10 cellular contexts compared by ENCODE assay signal in the genomic region with DNA sequence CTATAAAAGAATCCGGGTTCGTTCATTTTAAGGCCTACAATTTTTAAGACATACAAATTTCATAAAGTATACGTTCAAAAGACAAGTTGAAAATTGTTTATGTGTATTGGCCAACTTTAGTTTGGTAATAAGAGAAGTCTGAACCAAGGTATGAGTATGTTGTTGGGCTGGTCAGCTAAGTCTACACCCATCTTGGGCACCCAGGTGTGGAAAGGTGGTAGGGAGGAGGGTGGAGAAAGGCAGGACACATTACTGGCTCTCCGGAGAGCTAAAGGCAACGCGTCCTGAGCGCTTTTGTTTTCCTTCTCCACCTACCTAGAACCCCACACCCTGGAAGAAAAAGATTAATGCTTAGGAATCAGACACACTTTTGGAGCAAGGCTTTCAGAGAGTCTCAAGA. TPM values are rescaled to one million over a fixed set of nuclear protein-coding genes. Genes with fewer than 3 reads are reported as not detected.
A peak's percentile ranks its signal among the peaks of the same experiment; 100 is the strongest.
DNase-seq lines count a peak whose midpoint lies in the region; ATAC-seq, FAIRE-seq and TF ChIP-seq lines count a peak whose summit lies in the region.
"Had no signal": no experiment of that assay in that cellular context is flagged by ENCODE, and none has a peak within 500 bp of the region (broad histone marks: within the 10 kb centered on the region; RNA-seq: fewer than 3 reads in every experiment).

No MANE protein-coding gene starts in this region.

- in situ Hi-C loops in Panc1 (cut with HindIII; ENCODE audit: low pct_unique_long_range_greater_than_20kb, low sequenced_read_pairs), result no loop called here

- H3K79me2 ChIP-seq in smooth muscle cell (ENCODE audit: low read depth), result peaks cover 36% of the 10 kb centered on the region

- DNase-seq in activated CD4-positive, alpha-beta T cell treated with anti-CD3 and anti-CD28 coated beads, Interleukin-2, amount 10 ng/mL, durations not matched to agents 7 days and 5 days, result no peak
- no peak for DNase-seq in activated CD4-positive, alpha-beta T cell treated with anti-CD3 and anti-CD28 coated beads, Interleukin-2, amount 50 U/mL, for 1 hour
- DNase-seq in Panc1 (ENCODE audit: low read depth, low spot score) (no peak), smooth muscle cell (lab: John Stamatoyannopoulos, UW; ENCODE audit: unreplicated experiment) (no peak), Peyer's patch (no peak), testis (no peak), D721Med (ENCODE audit: insufficient read length, low spot score) (no peak)
- DNase-seq: ACHN; activated CD8-positive, alpha-beta memory T cell treated with anti-CD3 and anti-CD28 coated beads, Interleukin-2, amount 50 U/mL, for 4 hours had no signal

- intact Hi-C loops in Panc1 (cut with micrococcal nuclease; ENCODE audit: unreplicated experiment) (no loop called here), testis (cut with DNase I; ENCODE audit: low total_unique reads) (no loop called here)

- peak overlapping the region; percentile 69 for H3K4me2 ChIP-seq in smooth muscle cell

- CTCF ChIA-PET in activated CD4-positive, alpha-beta T cell treated with anti-CD3 and anti-CD28 coated beads, Interleukin-2, amount 10 ng/mL, durations not matched to agents 7 days and 5 days (lab: Charles Lee), result interaction anchor here (1.1 to 1.9 kb wide), 3 partner anchors 10 to 95 kb away, joined by 3 to 5 read pairs (median 4); no protein-coding TSS in a partner anchor
- CTCF ChIA-PET in Panc1 (lab: Charles Lee), result no interaction called here

- H3F3A ChIP-seq in smooth muscle cell (ENCODE audit: low read depth), result no peaks in the 10 kb centered on the region

- 89% methylated on average over 7 of the region's 7 CpGs for WGBS in smooth muscle cell (ENCODE audit: low lambda C conversion rate)
- WGBS in testis, 2 donors, result 65 to 70% methylated on average over 7 of the region's 7 CpGs

- H3K36me3 ChIP-seq in Panc1 (ENCODE audit: control insufficient read depth, insufficient read depth, low read length), result no peaks in the 10 kb centered on the region
- H3K36me3 ChIP-seq in smooth muscle cell (ENCODE audit: low read depth), result no peaks in the 10 kb centered on the region
- no peaks in the 10 kb centered on the region for H3K36me3 ChIP-seq in Peyer's patch
- H3K36me3 ChIP-seq in testis (ENCODE audit: low read depth, missing control alignments), result no peaks in the 10 kb centered on the region

- H3K4me1 ChIP-seq in Panc1 (ENCODE audit: control insufficient read depth, insufficient read depth, low read length) (peaks cover 16% of the 10 kb centered on the region), smooth muscle cell (ENCODE audit: low read depth) (peaks cover 28% of the 10 kb centered on the region), Peyer's patch (peaks cover 0 to 16% (median 4%) of the 10 kb centered on the region in 4 donors), testis (peaks cover 12% of the 10 kb centered on the region)

- TF ChIP-seq CTCF in Panc1 (IDR thresholded peaks at IDR 0.05) (no peak), smooth muscle cell (IDR thresholded peaks at IDR 0.05; ENCODE audit: borderline replicate concordance, insufficient read depth, poor library complexity, severe bottlenecking) (no peak), Peyer's patch (IDR thresholded peaks at IDR 0.05) (no peak), testis (IDR thresholded peaks at IDR 0.05) (no peak), D721Med (IDR thresholded peaks at IDR 0.05; ENCODE audit: insufficient read depth, missing control alignments) (no peak)

- H3K9me3 Mint-ChIP-seq in activated CD4-positive, alpha-beta T cell treated with anti-CD3 and anti-CD28 coated beads, Interleukin-2, amount 10 ng/mL, durations not matched to agents 7 days and 5 days, result no peaks in the 10 kb centered on the region

- TF ChIP-seq POLR2A in Peyer's patch (IDR thresholded peaks at IDR 0.05) (no peak), testis (IDR thresholded peaks at IDR 0.05) (no peak)

- H2AFZ ChIP-seq in smooth muscle cell (ENCODE audit: low read depth), result no peak overlapping the region

- no peak overlapping the region for H3K4me3 ChIP-seq in Panc1 (ENCODE audit: low read depth in 2 of 2, low read length in 2 of 2)
- H3K4me3 ChIP-seq in smooth muscle cell, result no peak overlapping the region
- H3K4me3 ChIP-seq in Peyer's patch, result no peak overlapping the region
- no peak overlapping the region for H3K4me3 ChIP-seq in testis

- H3K4me1 Mint-ChIP-seq in activated CD4-positive, alpha-beta T cell treated with anti-CD3 and anti-CD28 coated beads, Interleukin-2, amount 10 ng/mL, durations not matched to agents 7 days and 5 days, result peaks cover 18% of the 10 kb centered on the region

- no peak for FAIRE-seq in D721Med (lab: Jason Lieb, UNC)

- peaks cover 8% of the 10 kb centered on the region for H3K36me3 Mint-ChIP-seq in activated CD4-positive, alpha-beta T cell treated with anti-CD3 and anti-CD28 coated beads, Interleukin-2, amount 10 ng/mL, durations not matched to agents 7 days and 5 days (ENCODE audit: low read depth)

- peak overlapping the region; percentile 68 for H3K9ac ChIP-seq in smooth muscle cell (ENCODE audit: low read depth)

- H4K20me1 ChIP-seq in smooth muscle cell (ENCODE audit: low read depth), result peaks cover 13% of the 10 kb centered on the region

- no TSS peak for BruUV-seq in Panc1 (replicated peaks; lab: Mats Ljungman, UMichigan)

- H3K27ac ChIP-seq in Panc1 (ENCODE audit: low read length) (peak overlapping the region; percentile 82; the same call in 1 of the 2 replicates), smooth muscle cell (ENCODE audit: low read depth) (peak overlapping the region; percentile 69), Peyer's patch (no peak overlapping the region), testis (no peak overlapping the region)

- H3K27me3 Mint-ChIP-seq in activated CD4-positive, alpha-beta T cell treated with anti-CD3 and anti-CD28 coated beads, Interleukin-2, amount 10 ng/mL, durations not matched to agents 7 days and 5 days, result no peaks in the 10 kb centered on the region

- H3K4me3 Mint-ChIP-seq in activated CD4-positive, alpha-beta T cell treated with anti-CD3 and anti-CD28 coated beads, Interleukin-2, amount 10 ng/mL, durations not matched to agents 7 days and 5 days, result no peak overlapping the region

- POLR2A ChIA-PET in activated CD4-positive, alpha-beta T cell treated with anti-CD3 and anti-CD28 coated beads, Interleukin-2, amount 10 ng/mL, durations not matched to agents 7 days and 5 days (lab: Charles Lee), result no interaction called here
- POLR2A ChIA-PET in Panc1 (lab: Charles Lee), result no interaction called here

- peak overlapping the region; percentile 27 for H3K27ac Mint-ChIP-seq in activated CD4-positive, alpha-beta T cell treated with anti-CD3 and anti-CD28 coated beads, Interleukin-2, amount 10 ng/mL, durations not matched to agents 7 days and 5 days

- no peak for ATAC-seq in Panc1
- ATAC-seq in esophagus mucosa, result peak; percentile 49

- H3K9me3 ChIP-seq in Panc1 (ENCODE audit: control insufficient read depth, insufficient read depth, low read depth, low read length) (no peaks in the 10 kb centered on the region), smooth muscle cell (replicated peaks; ENCODE audit: low read depth) (no peaks in the 10 kb centered on the region), Peyer's patch (no peaks in the 10 kb centered on the region), testis (no peaks in the 10 kb centered on the region)

- H3K27me3 ChIP-seq in Panc1 (ENCODE audit: control insufficient read depth, insufficient read depth, low read length) (no peaks in the 10 kb centered on the region; the same call in 1 of the 2 replicates), smooth muscle cell (ENCODE audit: low read depth) (no peaks in the 10 kb centered on the region), Peyer's patch (no peaks in the 10 kb centered on the region), testis (no peaks in the 10 kb centered on the region)

RNA-seq across cellular contexts. Expression of gene PELI1, which starts 0.9 kb away (rescaled TPM):
- total RNA-seq in activated CD4-positive, alpha-beta T cell treated with anti-CD3 and anti-CD28 coated beads, Interleukin-2, amount 10 ng/mL, durations not matched to agents 7 days and 5 days, result 10 to 100 TPM; 25.6 to 29.8 TPM
- total RNA-seq in Panc1 (2021; ENCODE audit: unreplicated experiment) (6.7 TPM), esophagus mucosa (55.0 TPM), smooth muscle cell (59.2 and 61.0 TPM in 2 replicates), Peyer's patch (10 to 100 TPM; 22.3 to 45.7 (median 40.2) TPM), testis (10 to 100 TPM; 40.9 to 48.0 TPM)
- 3.8 TPM for polyA plus RNA-seq in Panc1 (2012; ENCODE audit: insufficient read length)
- polyA plus RNA-seq in smooth muscle cell (16.2 and 18.6 TPM in 2 replicates), testis (ENCODE audit: insufficient read depth, low read depth, low replicate concordance) (22.4 TPM)

Comparison
In these comparisons a context has a peak if more than half of its experiments do, and no peak if none do; other contexts are left out.
1. H3K27ac ChIP-seq: peak in Panc1 (single experiment) and smooth muscle cell (single experiment); none in Peyer's patch (0 of 4) and testis (0 of 2).